In genomic region chr2:45647986-45648520, GRCh38 we compare ENCODE assay signal across 1 cellular context.
TF ChIP-seq lines count a peak whose summit lies in the region.

No MANE protein-coding gene starts in this region.

TF ChIP-seq in HepG2, 621 proteins besides CTCF, POLR2A, EP300 and RAD21:
- TF ChIP-seq ELK4 (CRISPR knock-in tag; IDR thresholded peaks at IDR 0.05; ENCODE audit: borderline replicate concordance), result no peak
- no peak for TF ChIP-seq ZBTB39 (CRISPR knock-in tag; IDR thresholded peaks at IDR 0.05)
- TF ChIP-seq ZSCAN9 (CRISPR knock-in tag; IDR thresholded peaks at IDR 0.05; ENCODE audit: borderline replicate concordance), result no peak
- no peak for TF ChIP-seq ZBTB10 (CRISPR knock-in tag; IDR thresholded peaks at IDR 0.05; ENCODE audit: borderline replicate concordance)
- TF ChIP-seq ARID2 (CRISPR knock-in tag; IDR thresholded peaks at IDR 0.05; ENCODE audit: borderline replicate concordance), result no peak
- TF ChIP-seq ZKSCAN8 (CRISPR knock-in tag; IDR thresholded peaks at IDR 0.05; ENCODE audit: borderline replicate concordance), result no peak
- 0 out of 2 replicates have a peak, but pooled peaks have one; percentile 29 for TF ChIP-seq PPARG (CRISPR knock-in tag; conservative IDR thresholded peaks at IDR 0.05)
- 0 out of 2 replicates have a peak, but pooled peaks have one; percentile 7 for TF ChIP-seq CEBPG (CRISPR knock-in tag; IDR thresholded peaks at IDR 0.05)
- no peak for TF ChIP-seq HOXA9 (CRISPR knock-in tag; IDR thresholded peaks at IDR 0.05; ENCODE audit: borderline replicate concordance)
- peak; percentile 47; the same call in 1 of the 2 replicates for TF ChIP-seq CEBPB (IDR thresholded peaks at IDR 0.05; ENCODE audit: borderline replicate concordance, low read depth, low read length)
- no peak for TF ChIP-seq CREB3 (CRISPR knock-in tag; IDR thresholded peaks at IDR 0.05)
